1 cellular context compared by ENCODE assay signal in the genomic region with DNA sequence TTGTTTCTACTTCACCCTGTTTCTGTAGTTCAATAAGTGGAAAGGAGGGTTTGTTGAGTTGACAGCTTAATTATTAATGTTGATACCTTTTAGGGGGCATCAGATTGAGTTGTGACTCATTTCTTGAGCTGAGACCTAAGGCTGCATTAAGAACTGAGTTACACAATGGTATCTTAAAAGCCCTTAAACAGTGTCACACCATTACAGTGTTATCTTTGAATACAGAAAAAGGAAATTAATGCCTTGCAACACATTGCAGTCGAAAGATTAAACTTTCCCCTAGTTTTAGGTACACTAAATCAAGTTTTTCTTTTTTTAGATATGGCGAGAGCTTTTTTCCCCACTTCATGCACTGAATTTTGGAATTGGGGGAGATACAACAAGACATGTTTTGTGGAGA.
TF ChIP-seq lines count a peak whose summit lies in the region.

No MANE protein-coding gene starts in this region.

TF ChIP-seq in K562, 482 proteins besides CTCF, POLR2A, EP300 and RAD21 (continued from another document and continues in another):
- TF ChIP-seq, protein P1, sequence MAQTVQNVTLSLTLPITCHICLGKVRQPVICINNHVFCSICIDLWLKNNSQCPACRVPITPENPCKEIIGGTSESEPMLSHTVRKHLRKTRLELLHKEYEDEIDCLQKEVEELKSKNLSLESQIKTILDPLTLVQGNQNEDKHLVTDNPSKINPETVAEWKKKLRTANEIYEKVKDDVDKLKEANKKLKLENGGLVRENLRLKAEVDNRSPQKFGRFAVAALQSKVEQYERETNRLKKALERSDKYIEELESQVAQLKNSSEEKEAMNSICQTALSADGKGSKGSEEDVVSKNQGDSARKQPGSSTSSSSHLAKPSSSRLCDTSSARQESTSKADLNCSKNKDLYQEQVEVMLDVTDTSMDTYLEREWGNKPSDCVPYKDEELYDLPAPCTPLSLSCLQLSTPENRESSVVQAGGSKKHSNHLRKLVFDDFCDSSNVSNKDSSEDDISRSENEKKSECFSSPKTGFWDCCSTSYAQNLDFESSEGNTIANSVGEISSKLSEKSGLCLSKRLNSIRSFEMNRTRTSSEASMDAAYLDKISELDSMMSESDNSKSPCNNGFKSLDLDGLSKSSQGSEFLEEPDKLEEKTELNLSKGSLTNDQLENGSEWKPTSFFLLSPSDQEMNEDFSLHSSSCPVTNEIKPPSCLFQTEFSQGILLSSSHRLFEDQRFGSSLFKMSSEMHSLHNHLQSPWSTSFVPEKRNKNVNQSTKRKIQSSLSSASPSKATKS (CRISPR knock-in tag; IDR thresholded peaks at IDR 0.05): no peak
- TF ChIP-seq, protein P2, sequence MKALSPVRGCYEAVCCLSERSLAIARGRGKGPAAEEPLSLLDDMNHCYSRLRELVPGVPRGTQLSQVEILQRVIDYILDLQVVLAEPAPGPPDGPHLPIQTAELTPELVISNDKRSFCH (CRISPR knock-in tag; IDR thresholded peaks at IDR 0.05): no peak
- TF ChIP-seq, protein P2 (tag; IDR thresholded peaks at IDR 0.05): no peak
- TF ChIP-seq ZNF121 (CRISPR knock-in tag; conservative IDR thresholded peaks at IDR 0.05) (no peak), ESRRA (IDR thresholded peaks at IDR 0.05; ENCODE audit: borderline replicate concordance, low read depth) (no peak), KLF10 (CRISPR knock-in tag; IDR thresholded peaks at IDR 0.05) (no peak), PHB2 (IDR thresholded peaks at IDR 0.05; ENCODE audit: low read depth) (0 out of 2 replicates have a peak, but pooled peaks have one; percentile 44), FOXA1 (IDR thresholded peaks at IDR 0.05; ENCODE audit: borderline replicate concordance) (no peak), ZNF316 (IDR thresholded peaks at IDR 0.05) (no peak), POLR3G (IDR thresholded peaks at IDR 0.05; ENCODE audit: extremely low read depth, insufficient read length, insufficient replicate concordance) (no peak), PTRF (tag; IDR thresholded peaks at IDR 0.05) (no peak), YBX1 (IDR thresholded peaks at IDR 0.05) (no peak), LEF1 (IDR thresholded peaks at IDR 0.05) (0 out of 2 replicates have a peak, but pooled peaks have one; percentile 25), SRSF7 (optimal IDR thresholded peaks at IDR 0.05; ENCODE audit: low read depth, low read length) (no peak), TCF3 (CRISPR knock-in tag; IDR thresholded peaks at IDR 0.05) (peak; percentile 93), RCOR1 (IDR thresholded peaks at IDR 0.05; ENCODE audit: borderline replicate concordance in 1 of 2, low read depth in 2 of 2, low read length in 2 of 2) (no peak), MCM2 (IDR thresholded peaks at IDR 0.05; ENCODE audit: low read depth) (no peak), HMG20A (CRISPR knock-in tag; conservative IDR thresholded peaks at IDR 0.05) (no peak), RNF2 (IDR thresholded peaks at IDR 0.05) (no peak), RBM39 (optimal IDR thresholded peaks at IDR 0.05; ENCODE audit: low read depth, low read length) (no peak), LARP7 (IDR thresholded peaks at IDR 0.05) (no peak), HDAC1 (IDR thresholded peaks at IDR 0.05) (no peak)
- TF ChIP-seq, protein P3, sequence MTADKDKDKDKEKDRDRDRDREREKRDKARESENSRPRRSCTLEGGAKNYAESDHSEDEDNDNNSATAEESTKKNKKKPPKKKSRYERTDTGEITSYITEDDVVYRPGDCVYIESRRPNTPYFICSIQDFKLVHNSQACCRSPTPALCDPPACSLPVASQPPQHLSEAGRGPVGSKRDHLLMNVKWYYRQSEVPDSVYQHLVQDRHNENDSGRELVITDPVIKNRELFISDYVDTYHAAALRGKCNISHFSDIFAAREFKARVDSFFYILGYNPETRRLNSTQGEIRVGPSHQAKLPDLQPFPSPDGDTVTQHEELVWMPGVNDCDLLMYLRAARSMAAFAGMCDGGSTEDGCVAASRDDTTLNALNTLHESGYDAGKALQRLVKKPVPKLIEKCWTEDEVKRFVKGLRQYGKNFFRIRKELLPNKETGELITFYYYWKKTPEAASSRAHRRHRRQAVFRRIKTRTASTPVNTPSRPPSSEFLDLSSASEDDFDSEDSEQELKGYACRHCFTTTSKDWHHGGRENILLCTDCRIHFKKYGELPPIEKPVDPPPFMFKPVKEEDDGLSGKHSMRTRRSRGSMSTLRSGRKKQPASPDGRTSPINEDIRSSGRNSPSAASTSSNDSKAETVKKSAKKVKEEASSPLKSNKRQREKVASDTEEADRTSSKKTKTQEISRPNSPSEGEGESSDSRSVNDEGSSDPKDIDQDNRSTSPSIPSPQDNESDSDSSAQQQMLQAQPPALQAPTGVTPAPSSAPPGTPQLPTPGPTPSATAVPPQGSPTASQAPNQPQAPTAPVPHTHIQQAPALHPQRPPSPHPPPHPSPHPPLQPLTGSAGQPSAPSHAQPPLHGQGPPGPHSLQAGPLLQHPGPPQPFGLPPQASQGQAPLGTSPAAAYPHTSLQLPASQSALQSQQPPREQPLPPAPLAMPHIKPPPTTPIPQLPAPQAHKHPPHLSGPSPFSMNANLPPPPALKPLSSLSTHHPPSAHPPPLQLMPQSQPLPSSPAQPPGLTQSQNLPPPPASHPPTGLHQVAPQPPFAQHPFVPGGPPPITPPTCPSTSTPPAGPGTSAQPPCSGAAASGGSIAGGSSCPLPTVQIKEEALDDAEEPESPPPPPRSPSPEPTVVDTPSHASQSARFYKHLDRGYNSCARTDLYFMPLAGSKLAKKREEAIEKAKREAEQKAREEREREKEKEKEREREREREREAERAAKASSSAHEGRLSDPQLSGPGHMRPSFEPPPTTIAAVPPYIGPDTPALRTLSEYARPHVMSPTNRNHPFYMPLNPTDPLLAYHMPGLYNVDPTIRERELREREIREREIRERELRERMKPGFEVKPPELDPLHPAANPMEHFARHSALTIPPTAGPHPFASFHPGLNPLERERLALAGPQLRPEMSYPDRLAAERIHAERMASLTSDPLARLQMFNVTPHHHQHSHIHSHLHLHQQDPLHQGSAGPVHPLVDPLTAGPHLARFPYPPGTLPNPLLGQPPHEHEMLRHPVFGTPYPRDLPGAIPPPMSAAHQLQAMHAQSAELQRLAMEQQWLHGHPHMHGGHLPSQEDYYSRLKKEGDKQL (CRISPR knock-in tag; IDR thresholded peaks at IDR 0.05; ENCODE audit: borderline replicate concordance): no peak
- TF ChIP-seq, protein P4, sequence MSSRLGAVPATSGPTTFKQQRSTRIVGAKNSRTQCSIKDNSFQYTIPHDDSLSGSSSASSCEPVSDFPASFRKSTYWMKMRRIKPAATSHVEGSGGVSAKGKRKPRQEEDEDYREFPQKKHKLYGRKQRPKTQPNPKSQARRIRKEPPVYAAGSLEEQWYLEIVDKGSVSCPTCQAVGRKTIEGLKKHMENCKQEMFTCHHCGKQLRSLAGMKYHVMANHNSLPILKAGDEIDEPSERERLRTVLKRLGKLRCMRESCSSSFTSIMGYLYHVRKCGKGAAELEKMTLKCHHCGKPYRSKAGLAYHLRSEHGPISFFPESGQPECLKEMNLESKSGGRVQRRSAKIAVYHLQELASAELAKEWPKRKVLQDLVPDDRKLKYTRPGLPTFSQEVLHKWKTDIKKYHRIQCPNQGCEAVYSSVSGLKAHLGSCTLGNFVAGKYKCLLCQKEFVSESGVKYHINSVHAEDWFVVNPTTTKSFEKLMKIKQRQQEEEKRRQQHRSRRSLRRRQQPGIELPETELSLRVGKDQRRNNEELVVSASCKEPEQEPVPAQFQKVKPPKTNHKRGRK (tag; IDR thresholded peaks at IDR 0.05): no peak
- TF ChIP-seq, protein P5, sequence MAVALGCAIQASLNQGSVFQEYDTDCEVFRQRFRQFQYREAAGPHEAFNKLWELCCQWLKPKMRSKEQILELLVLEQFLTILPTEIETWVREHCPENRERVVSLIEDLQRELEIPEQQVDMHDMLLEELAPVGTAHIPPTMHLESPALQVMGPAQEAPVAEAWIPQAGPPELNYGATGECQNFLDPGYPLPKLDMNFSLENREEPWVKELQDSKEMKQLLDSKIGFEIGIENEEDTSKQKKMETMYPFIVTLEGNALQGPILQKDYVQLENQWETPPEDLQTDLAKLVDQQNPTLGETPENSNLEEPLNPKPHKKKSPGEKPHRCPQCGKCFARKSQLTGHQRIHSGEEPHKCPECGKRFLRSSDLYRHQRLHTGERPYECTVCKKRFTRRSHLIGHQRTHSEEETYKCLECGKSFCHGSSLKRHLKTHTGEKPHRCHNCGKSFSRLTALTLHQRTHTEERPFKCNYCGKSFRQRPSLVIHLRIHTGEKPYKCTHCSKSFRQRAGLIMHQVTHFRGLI (CRISPR knock-in tag; IDR thresholded peaks at IDR 0.05): no peak
- TF ChIP-seq, protein P6, sequence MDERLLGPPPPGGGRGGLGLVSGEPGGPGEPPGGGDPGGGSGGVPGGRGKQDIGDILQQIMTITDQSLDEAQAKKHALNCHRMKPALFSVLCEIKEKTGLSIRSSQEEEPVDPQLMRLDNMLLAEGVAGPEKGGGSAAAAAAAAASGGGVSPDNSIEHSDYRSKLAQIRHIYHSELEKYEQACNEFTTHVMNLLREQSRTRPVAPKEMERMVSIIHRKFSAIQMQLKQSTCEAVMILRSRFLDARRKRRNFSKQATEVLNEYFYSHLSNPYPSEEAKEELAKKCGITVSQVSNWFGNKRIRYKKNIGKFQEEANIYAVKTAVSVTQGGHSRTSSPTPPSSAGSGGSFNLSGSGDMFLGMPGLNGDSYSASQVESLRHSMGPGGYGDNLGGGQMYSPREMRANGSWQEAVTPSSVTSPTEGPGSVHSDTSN (CRISPR knock-in tag; IDR thresholded peaks at IDR 0.05; ENCODE audit: low read depth): no peak
- TF ChIP-seq, protein P6 (tag; conservative IDR thresholded peaks at IDR 0.05; ENCODE audit: low read depth): peak; percentile 53
- TF ChIP-seq, protein P7, sequence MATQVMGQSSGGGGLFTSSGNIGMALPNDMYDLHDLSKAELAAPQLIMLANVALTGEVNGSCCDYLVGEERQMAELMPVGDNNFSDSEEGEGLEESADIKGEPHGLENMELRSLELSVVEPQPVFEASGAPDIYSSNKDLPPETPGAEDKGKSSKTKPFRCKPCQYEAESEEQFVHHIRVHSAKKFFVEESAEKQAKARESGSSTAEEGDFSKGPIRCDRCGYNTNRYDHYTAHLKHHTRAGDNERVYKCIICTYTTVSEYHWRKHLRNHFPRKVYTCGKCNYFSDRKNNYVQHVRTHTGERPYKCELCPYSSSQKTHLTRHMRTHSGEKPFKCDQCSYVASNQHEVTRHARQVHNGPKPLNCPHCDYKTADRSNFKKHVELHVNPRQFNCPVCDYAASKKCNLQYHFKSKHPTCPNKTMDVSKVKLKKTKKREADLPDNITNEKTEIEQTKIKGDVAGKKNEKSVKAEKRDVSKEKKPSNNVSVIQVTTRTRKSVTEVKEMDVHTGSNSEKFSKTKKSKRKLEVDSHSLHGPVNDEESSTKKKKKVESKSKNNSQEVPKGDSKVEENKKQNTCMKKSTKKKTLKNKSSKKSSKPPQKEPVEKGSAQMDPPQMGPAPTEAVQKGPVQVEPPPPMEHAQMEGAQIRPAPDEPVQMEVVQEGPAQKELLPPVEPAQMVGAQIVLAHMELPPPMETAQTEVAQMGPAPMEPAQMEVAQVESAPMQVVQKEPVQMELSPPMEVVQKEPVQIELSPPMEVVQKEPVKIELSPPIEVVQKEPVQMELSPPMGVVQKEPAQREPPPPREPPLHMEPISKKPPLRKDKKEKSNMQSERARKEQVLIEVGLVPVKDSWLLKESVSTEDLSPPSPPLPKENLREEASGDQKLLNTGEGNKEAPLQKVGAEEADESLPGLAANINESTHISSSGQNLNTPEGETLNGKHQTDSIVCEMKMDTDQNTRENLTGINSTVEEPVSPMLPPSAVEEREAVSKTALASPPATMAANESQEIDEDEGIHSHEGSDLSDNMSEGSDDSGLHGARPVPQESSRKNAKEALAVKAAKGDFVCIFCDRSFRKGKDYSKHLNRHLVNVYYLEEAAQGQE (CRISPR knock-in tag; IDR thresholded peaks at IDR 0.05; ENCODE audit: low read depth): no peak
- TF ChIP-seq, protein P8, sequence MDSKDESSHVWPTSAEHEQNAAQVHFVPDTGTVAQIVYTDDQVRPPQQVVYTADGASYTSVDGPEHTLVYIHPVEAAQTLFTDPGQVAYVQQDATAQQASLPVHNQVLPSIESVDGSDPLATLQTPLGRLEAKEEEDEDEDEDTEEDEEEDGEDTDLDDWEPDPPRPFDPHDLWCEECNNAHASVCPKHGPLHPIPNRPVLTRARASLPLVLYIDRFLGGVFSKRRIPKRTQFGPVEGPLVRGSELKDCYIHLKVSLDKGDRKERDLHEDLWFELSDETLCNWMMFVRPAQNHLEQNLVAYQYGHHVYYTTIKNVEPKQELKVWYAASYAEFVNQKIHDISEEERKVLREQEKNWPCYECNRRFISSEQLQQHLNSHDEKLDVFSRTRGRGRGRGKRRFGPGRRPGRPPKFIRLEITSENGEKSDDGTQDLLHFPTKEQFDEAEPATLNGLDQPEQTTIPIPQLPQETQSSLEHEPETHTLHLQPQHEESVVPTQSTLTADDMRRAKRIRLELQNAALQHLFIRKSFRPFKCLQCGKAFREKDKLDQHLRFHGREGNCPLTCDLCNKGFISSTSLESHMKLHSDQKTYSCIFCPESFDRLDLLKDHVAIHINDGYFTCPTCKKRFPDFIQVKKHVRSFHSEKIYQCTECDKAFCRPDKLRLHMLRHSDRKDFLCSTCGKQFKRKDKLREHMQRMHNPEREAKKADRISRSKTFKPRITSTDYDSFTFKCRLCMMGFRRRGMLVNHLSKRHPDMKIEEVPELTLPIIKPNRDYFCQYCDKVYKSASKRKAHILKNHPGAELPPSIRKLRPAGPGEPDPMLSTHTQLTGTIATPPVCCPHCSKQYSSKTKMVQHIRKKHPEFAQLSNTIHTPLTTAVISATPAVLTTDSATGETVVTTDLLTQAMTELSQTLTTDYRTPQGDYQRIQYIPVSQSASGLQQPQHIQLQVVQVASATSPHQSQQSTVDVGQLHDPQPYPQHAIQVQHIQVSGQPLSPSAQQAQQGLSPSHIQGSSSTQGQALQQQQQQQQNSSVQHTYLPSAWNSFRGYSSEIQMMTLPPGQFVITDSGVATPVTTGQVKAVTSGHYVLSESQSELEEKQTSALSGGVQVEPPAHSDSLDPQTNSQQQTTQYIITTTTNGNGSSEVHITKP (IDR thresholded peaks at IDR 0.05; ENCODE audit: partially characterized antibody): no peak
- TF ChIP-seq, protein P9, sequence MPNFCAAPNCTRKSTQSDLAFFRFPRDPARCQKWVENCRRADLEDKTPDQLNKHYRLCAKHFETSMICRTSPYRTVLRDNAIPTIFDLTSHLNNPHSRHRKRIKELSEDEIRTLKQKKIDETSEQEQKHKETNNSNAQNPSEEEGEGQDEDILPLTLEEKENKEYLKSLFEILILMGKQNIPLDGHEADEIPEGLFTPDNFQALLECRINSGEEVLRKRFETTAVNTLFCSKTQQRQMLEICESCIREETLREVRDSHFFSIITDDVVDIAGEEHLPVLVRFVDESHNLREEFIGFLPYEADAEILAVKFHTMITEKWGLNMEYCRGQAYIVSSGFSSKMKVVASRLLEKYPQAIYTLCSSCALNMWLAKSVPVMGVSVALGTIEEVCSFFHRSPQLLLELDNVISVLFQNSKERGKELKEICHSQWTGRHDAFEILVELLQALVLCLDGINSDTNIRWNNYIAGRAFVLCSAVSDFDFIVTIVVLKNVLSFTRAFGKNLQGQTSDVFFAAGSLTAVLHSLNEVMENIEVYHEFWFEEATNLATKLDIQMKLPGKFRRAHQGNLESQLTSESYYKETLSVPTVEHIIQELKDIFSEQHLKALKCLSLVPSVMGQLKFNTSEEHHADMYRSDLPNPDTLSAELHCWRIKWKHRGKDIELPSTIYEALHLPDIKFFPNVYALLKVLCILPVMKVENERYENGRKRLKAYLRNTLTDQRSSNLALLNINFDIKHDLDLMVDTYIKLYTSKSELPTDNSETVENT (CRISPR knock-in tag; IDR thresholded peaks at IDR 0.05): no peak
